9 cellular contexts compared by ENCODE assay signal in the genomic region with DNA sequence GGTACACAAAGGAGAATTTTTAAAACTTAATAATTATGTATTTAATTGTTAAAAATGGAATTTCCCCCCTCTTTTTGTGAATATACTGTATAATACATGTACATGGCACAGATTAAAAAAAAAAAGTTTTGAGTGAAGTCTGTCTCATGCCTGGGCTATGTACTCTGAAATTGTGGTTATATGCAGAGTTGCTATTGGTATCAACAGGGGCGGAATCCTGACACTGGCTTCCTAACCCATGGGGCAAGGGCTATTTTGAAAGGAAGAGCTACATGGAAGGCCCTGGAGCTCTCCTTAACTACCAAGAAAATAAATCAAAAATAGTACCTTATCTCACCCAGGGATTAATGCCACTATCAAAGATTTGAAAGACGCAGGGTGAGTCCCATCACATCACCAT. TPM values are rescaled to one million over a fixed set of nuclear protein-coding genes. Genes with fewer than 3 reads are reported as not detected.
DNase-seq lines count a peak whose midpoint lies in the region; ATAC-seq and TF ChIP-seq lines count a peak whose summit lies in the region.
"Had no signal": no experiment of that assay in that cellular context is flagged by ENCODE, and none has a peak within 500 bp of the region (broad histone marks: within the 10 kb centered on the region; RNA-seq: fewer than 3 reads in every experiment).

No MANE protein-coding gene starts in this region.

- H3K4me1 ChIP-seq in KMS-11 (ENCODE audit: low read depth, poor library complexity, severe bottlenecking): peaks cover 13% of the 10 kb centered on the region

- no peak overlapping the region; the same call in 1 of the 2 replicates for H3K9ac ChIP-seq in KMS-11

- H3K4me1 Mint-ChIP-seq in MCF 10A (ENCODE audit: insufficient read depth, unreplicated experiment): peaks cover 22% of the 10 kb centered on the region
- H3K4me1 Mint-ChIP-seq in natural killer cell: peaks cover 23 to 26% of the 10 kb centered on the region in 2 donors

- H3K4me2 ChIP-seq in KMS-11: peak overlapping the region; percentile 82

- H4K20me1 ChIP-seq in KMS-11 (ENCODE audit: insufficient read depth): no peaks in the 10 kb centered on the region

- no peaks in the 10 kb centered on the region for H3K36me3 ChIP-seq in KMS-11 (ENCODE audit: insufficient read depth)
- H3K36me3 ChIP-seq: transverse colon had no signal

- ATAC-seq in natural killer cell (no peak), GM21360 (IDR thresholded peaks at IDR 0.05; ENCODE audit: unreplicated experiment) (no peak)

- CTCF ChIA-PET in MCF 10A (lab: Yijun Ruan, JAX): interaction anchor here (0.5 to 0.7 kb wide), 3 partner anchors 14 to 519 kb away, joined by 3 to 5 read pairs (median 4); no protein-coding TSS in a partner anchor

- H3K4me3 Mint-ChIP-seq in MCF 10A (ENCODE audit: unreplicated experiment): peak overlapping the region; percentile 84
- peak overlapping the region; percentile 93 for H3K4me3 Mint-ChIP-seq in natural killer cell

- DNase-seq in MCF 10A (ENCODE audit: unreplicated experiment) (no peak), natural killer cell (no peak), COLO668 (lab: John Stamatoyannopoulos, UW; ENCODE audit: unreplicated experiment) (no peak), DMS114 treated with DMSO at 0.1 percent for 48 hours (lab: John Stamatoyannopoulos, UW; ENCODE audit: unreplicated experiment) (no peak), DMS53 treated with DMSO at 0.1 percent for 48 hours (lab: John Stamatoyannopoulos, UW; ENCODE audit: unreplicated experiment) (no peak)

- H3K27me3 ChIP-seq in KMS-11 (ENCODE audit: insufficient read depth, low read depth): no peaks in the 10 kb centered on the region
- H3K27me3 ChIP-seq: transverse colon had no signal

- peak overlapping the region; percentile 97 for H2AFZ ChIP-seq in KMS-11 (ENCODE audit: low read depth)

- H3K27me3 Mint-ChIP-seq in MCF 10A (ENCODE audit: insufficient read depth, unreplicated experiment) (no peaks in the 10 kb centered on the region), natural killer cell (ENCODE audit: low read depth in 2 of 2) (no peaks in the 10 kb centered on the region)

- H3K36me3 Mint-ChIP-seq in MCF 10A (ENCODE audit: insufficient read depth, unreplicated experiment) (peaks cover 28% of the 10 kb centered on the region), natural killer cell (no peaks in the 10 kb centered on the region)

- POLR2A ChIA-PET in MCF 10A (lab: Yijun Ruan, JAX): interaction anchor here (0.7 to 1.7 kb wide), 3 partner anchors 10 to 45 kb away, joined by 3 to 4 read pairs (median 3); partner anchors contain the start of gene B4GALT7

- intact Hi-C loops in MCF 10A (cut with micrococcal nuclease): loop anchor here (2.0 kb wide), 1 partner anchor 38 kb away; the partner anchor contains the start of gene DDX41
- intact Hi-C loops in natural killer cell (cut with micrococcal nuclease): no loop called here

- peaks cover 17% of the 10 kb centered on the region; the same call in 1 of the 2 replicates for H3K79me2 ChIP-seq in KMS-11 (ENCODE audit: insufficient read depth, low read depth)

- no peak overlapping the region for H3K4me3 ChIP-seq in KMS-11 (IDR thresholded peaks at IDR 0.05; ENCODE audit: insufficient read depth, low read depth, low read length)

- no TSS peak for BruUV-seq in MCF 10A (replicated peaks; lab: Mats Ljungman, UMichigan)

- no peak for TF ChIP-seq CTCF in C4-2B (conservative IDR thresholded peaks at IDR 0.05)
- no peak for TF ChIP-seq CTCF in KMS-11 (conservative IDR thresholded peaks at IDR 0.05; ENCODE audit: low read depth, low read length)
- no peak for TF ChIP-seq CTCF in MCF 10A (IDR thresholded peaks at IDR 0.05; ENCODE audit: unreplicated experiment)
- no peak for TF ChIP-seq CTCF in natural killer cell (IDR thresholded peaks at IDR 0.05)

- H3K9me3 Mint-ChIP-seq in MCF 10A (ENCODE audit: unreplicated experiment) (no peaks in the 10 kb centered on the region), natural killer cell (no peaks in the 10 kb centered on the region)

- no peak overlapping the region for H3K27ac Mint-ChIP-seq in MCF 10A (ENCODE audit: low read depth, unreplicated experiment)
- no peak overlapping the region for H3K27ac Mint-ChIP-seq in natural killer cell

- peak overlapping the region; percentile 85; the same call in 1 of the 2 replicates for H3K27ac ChIP-seq in C4-2B
- no peak overlapping the region for H3K27ac ChIP-seq in KMS-11

RNA-seq across cellular contexts. Expression of gene FAM193B, which starts 0.9 kb away (rescaled TPM):
- 73.5 and 80.4 TPM in 2 replicates for total RNA-seq in MCF 10A (2022)
- total RNA-seq in natural killer cell: 100 to 1,000 TPM; 203 to 235 (median 216) TPM

RNA-seq across cellular contexts. Expression of gene TMED9, which starts 36.8 kb away (rescaled TPM):
- total RNA-seq in MCF 10A (2022) (301 and 365 TPM in 2 replicates), natural killer cell (100 to 1,000 TPM in 1 of 3 donors, 10 to 100 TPM in 2; 91.2 to 114 (median 94.4) TPM)

RNA-seq across cellular contexts. Expression of gene DDX41, which starts 38.5 kb away (rescaled TPM):
- 125 and 135 TPM in 2 replicates for total RNA-seq in MCF 10A (2022)
- 100 to 1,000 TPM in 1 of 3 donors, 10 to 100 TPM in 2; 66.6 to 106 (median 78.3) TPM for total RNA-seq in natural killer cell

RNA-seq across cellular contexts. Expression of gene B4GALT7, which starts 44.7 kb away (rescaled TPM):
- total RNA-seq in MCF 10A (2022) (37.9 and 38.8 TPM in 2 replicates), natural killer cell (10 to 100 TPM; 28.7 to 38.5 (median 28.7) TPM)

RNA-seq across cellular contexts. Expression of gene DOK3, which starts 45.6 kb away (rescaled TPM):
- total RNA-seq in MCF 10A (2022): 5.4 and 6.0 TPM in 2 replicates
- total RNA-seq in natural killer cell: 10 to 100 TPM in 1 of 3 donors, 1 to 10 TPM in 2; 3.5 to 19.8 (median 9.1) TPM
